8 cellular contexts compared by ENCODE assay signal in the genomic region with DNA sequence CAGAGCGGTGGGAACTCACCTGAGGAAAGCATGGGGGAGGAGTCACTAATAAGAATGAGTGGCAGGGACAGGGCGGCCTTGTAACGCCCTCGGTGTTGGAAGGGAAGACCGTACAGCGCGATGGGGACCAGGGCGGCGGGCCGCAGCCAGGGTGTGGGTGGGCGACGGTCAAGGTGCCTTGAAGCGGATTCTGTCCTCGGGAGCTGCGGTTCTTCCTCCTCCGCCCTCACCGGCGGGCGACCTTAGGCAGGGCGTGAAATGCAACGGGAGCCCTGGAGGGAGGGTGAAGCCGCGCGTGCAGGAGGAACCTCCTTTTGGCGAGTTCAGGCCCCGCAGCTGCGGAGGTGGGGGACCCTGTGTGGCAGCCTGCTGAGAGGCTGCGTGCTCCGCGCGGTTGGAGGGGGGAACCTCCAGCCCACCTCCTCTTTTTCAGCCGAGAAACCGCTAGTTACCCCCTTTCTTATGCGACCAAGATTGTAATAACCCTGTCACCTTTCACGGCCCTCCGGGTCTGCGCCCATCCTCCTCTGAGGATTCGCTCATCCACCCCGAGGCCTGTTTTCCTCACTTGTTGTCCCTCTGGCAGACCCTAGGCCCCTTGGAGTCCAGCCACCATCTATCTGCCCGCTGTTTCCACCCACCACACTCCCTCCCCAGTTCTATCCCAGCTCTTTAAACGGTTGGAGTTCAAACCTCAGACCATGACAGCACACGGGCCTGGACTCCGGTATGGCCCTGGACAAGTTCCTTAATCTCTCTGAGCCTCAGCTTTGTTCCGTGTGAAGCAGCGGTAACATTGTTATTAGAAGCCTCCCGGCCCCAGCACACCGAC. TPM values are rescaled to one million over a fixed set of nuclear protein-coding genes. Genes with fewer than 3 reads are reported as not detected.
DNase-seq lines count a peak whose midpoint lies in the region; FAIRE-seq and TF ChIP-seq lines count a peak whose summit lies in the region.

No MANE protein-coding gene starts in this region.

- peaks cover 9 to 18% (median 13%) of the 10 kb centered on the region in 4 experiments for H3K4me1 ChIP-seq in H1 (replicated peaks in 1 of 4; ENCODE audit: control insufficient read depth in 3 of 4, insufficient read depth in 4 of 4, low read length in 3 of 4)
- H3K4me1 ChIP-seq in mucosa of rectum (ENCODE audit: control insufficient read depth in 2 of 2, insufficient read depth in 2 of 2, low read length in 2 of 2), result peaks cover 3 to 10% of the 10 kb centered on the region in 2 donors

- TF ChIP-seq POLR2A in H1 (IDR thresholded peaks at IDR 0.05; ENCODE audit: control extremely low read depth in 1 of 2, low read depth in 2 of 2, low read length in 2 of 2), result no peak

- peak overlapping the region; percentile 43 for H3K56ac ChIP-seq in H1 (replicated peaks; ENCODE audit: insufficient read length, low read depth, low read length)

- POLR2A ChIA-PET in H1 (lab: Charles Lee; ENCODE audit: partially characterized antibody), result interaction anchor here (0.6 to 5.3 kb wide), 30 partner anchors 9 to 1320 kb away, joined by 3 to 60 read pairs (median 5); partner anchors contain the start of gene THNSL2

- FAIRE-seq in H1 (lab: Jason Lieb, UNC), result no peak

- peak overlapping the region; percentile 96 for H3K18ac ChIP-seq in H1 (ENCODE audit: extremely low read depth, low read length)

- H3K36me3 ChIP-seq in H7 (replicated peaks; ENCODE audit: control insufficient read depth, insufficient read depth, low read length) (no peaks in the 10 kb centered on the region), H1 (ENCODE audit: control insufficient read depth in 2 of 4, insufficient read depth in 4 of 4, low read length in 3 of 4) (no peaks in the 10 kb centered on the region), mucosa of rectum (ENCODE audit: control insufficient read depth in 2 of 2, insufficient read depth in 2 of 2, low read length in 2 of 2) (no peaks in the 10 kb centered on the region)

- peak overlapping the region; percentile 74 for H4K5ac ChIP-seq in H1 (ENCODE audit: insufficient read length, low read depth, low read length)

- no peak overlapping the region for H3K14ac ChIP-seq in H1 (ENCODE audit: insufficient read length)

- peak overlapping the region; percentile 84 to 85 for H3K4me2 ChIP-seq in H1 (ENCODE audit: insufficient read depth in 1 of 2, low read depth in 2 of 2, low read length in 2 of 2)

- no peak overlapping the region for H3K4ac ChIP-seq in H1 (replicated peaks; ENCODE audit: insufficient read length, low read depth, low read length)

- H3K27ac ChIP-seq in H1 (ENCODE audit: low read depth, low read length) (peak overlapping the region; percentile 97), mucosa of rectum (ENCODE audit: low read depth in 2 of 2, low read length in 2 of 2) (peak overlapping the region; percentile 79 to 80)

- H3K79me2 ChIP-seq in H1 (ENCODE audit: control insufficient read depth in 1 of 2, insufficient read depth in 2 of 2, low read length in 2 of 2), result no peaks in the 10 kb centered on the region

- TF ChIP-seq CTCF in H1 (IDR thresholded peaks at IDR 0.05; ENCODE audit: control extremely low read depth in 1 of 3, insufficient read depth in 1 of 3, low read depth in 1 of 3, low read length in 3 of 3), result no peak

- 25% methylated on average over 38 of the region's 47 CpGs; no CpG with 5 or more reads in 1 of the 2 experiments for WGBS in H1 (ENCODE audit: extremely low coverage in 1 of 2, insufficient coverage in 1 of 2, insufficient read length in 1 of 2, insufficient replicate concordance in 2 of 2, low coverage in 1 of 2, low lambda C conversion rate in 2 of 2, missing lambda C conversion rate in 1 of 2), 2 experiments

- H3K9me3 ChIP-seq in H1 (ENCODE audit: insufficient read depth in 2 of 2, low read depth in 1 of 2, low read length in 1 of 2), result no peaks in the 10 kb centered on the region
- H3K9me3 ChIP-seq in mucosa of rectum (ENCODE audit: control insufficient read depth in 2 of 2, low read length in 2 of 2), result no peaks in the 10 kb centered on the region

- peak overlapping the region; percentile 86; the same call in 1 of the 2 replicates for H2AFZ ChIP-seq in H1 (ENCODE audit: low read length)

- H3K79me1 ChIP-seq in H1 (ENCODE audit: low read depth, low read length), result no peaks in the 10 kb centered on the region

- no peak overlapping the region for H2AK5ac ChIP-seq in H1 (ENCODE audit: low read depth, low read length)

- H2BK5ac ChIP-seq in H1 (ENCODE audit: low read depth, low read length), result peak overlapping the region; percentile 100

- no peaks in the 10 kb centered on the region for H4K20me1 ChIP-seq in H1 (replicated peaks in 1 of 2; ENCODE audit: control insufficient read depth in 1 of 2, insufficient read depth in 2 of 2, low read length in 2 of 2)

- no peak for TF ChIP-seq RAD21 in H1 (IDR thresholded peaks at IDR 0.05 in 1 of 2, conservative IDR thresholded peaks at IDR 0.05 in 1 of 2; ENCODE audit: low read depth in 2 of 2, low read length in 2 of 2)

- no peaks in the 10 kb centered on the region for H3K27me3 ChIP-seq in H7 (ENCODE audit: control insufficient read depth, insufficient read depth, low read length)
- H3K27me3 ChIP-seq in H1 (replicated peaks in 1 of 4; ENCODE audit: control insufficient read depth in 3 of 4, extremely low read depth in 1 of 4, insufficient read depth in 3 of 4, low read length in 3 of 4), result no peaks in the 10 kb centered on the region
- H3K27me3 ChIP-seq in mucosa of rectum (ENCODE audit: control insufficient read depth in 2 of 2, insufficient read depth in 2 of 2, low read length in 2 of 2), result no peaks in the 10 kb centered on the region

- H4K91ac ChIP-seq in H1 (replicated peaks; ENCODE audit: insufficient read length, low read length), result peak overlapping the region; percentile 77

- H2BK12ac ChIP-seq in H1 (ENCODE audit: low read depth, low read length), result peak overlapping the region; percentile 85

- CTCF ChIA-PET in H1 (lab: Charles Lee; ENCODE audit: partially characterized antibody), result interaction anchor here (1.2 kb wide), 1 partner anchor 174 kb away, joined by 3 read pairs; no protein-coding TSS in a partner anchor

- H3K9ac ChIP-seq in H1 (replicated peaks in 1 of 4; ENCODE audit: extremely low read depth in 1 of 4, low read depth in 3 of 4, low read length in 3 of 4) (peak overlapping the region; percentile 92 to 98 (median 96)), mucosa of rectum (ENCODE audit: low read depth in 1 of 2, low read length in 2 of 2) (peak overlapping the region; percentile 84 to 87)

- DNase-seq in NK-92 treated with Interleukin-12 subunit alpha and Interleukin-12 subunit beta, amount 100 ng/mL, for 24 hours (lab: John Stamatoyannopoulos, UW), result peak; percentile 50
- no peak for DNase-seq in NK-92 (lab: John Stamatoyannopoulos, UW; ENCODE audit: unreplicated experiment)
- peak; percentile 84 for DNase-seq in H7
- DNase-seq in Kasumi-1 (lab: John Stamatoyannopoulos, UW), result peak; percentile 69 to 77
- peak; percentile 87 for DNase-seq in SKM-1 treated with dmso at 0.1 percent for 144 hours (lab: John Stamatoyannopoulos, UW; ENCODE audit: unreplicated experiment)
- DNase-seq in H1 (ENCODE audit: low read depth in 1 of 2, low spot score in 2 of 2), result no peak
- no peak for DNase-seq in effector CD4-positive, alpha-beta T cell

- no peak for TF ChIP-seq EP300 in H1 (IDR thresholded peaks at IDR 0.05; ENCODE audit: borderline replicate concordance in 1 of 2, low read depth in 2 of 2, low read length in 2 of 2)

- peak overlapping the region; percentile 49 for H3K4me3 ChIP-seq in H7 (ENCODE audit: insufficient read depth, low read depth, low read length)
- H3K4me3 ChIP-seq in H1 (ENCODE audit: extremely low read depth in 1 of 4, insufficient read depth in 2 of 4, low read depth in 3 of 4, low read length in 4 of 4), result peak overlapping the region; percentile 65 to 81 (median 72)
- H3K4me3 ChIP-seq in mucosa of rectum (ENCODE audit: low read length in 2 of 2), result peak overlapping the region; percentile 81 to 90

- no peak overlapping the region for H3K23ac ChIP-seq in H1 (ENCODE audit: insufficient read length)

- H2BK15ac ChIP-seq in H1 (ENCODE audit: low read length), result 0 out of 2 replicates have a peak overlapping the region, but pooled peaks have one; percentile 88

- peaks cover 3% of the 10 kb centered on the region; the same call in 1 of the 2 replicates for H3K23me2 ChIP-seq in H1 (ENCODE audit: low read depth, low read length)

- H4K8ac ChIP-seq in H1 (ENCODE audit: extremely low read depth, insufficient read depth, low read length), result peak overlapping the region; percentile 76; the same call in 1 of the 2 replicates

- peak overlapping the region; percentile 98; the same call in 1 of the 2 replicates for H2BK20ac ChIP-seq in H1 (ENCODE audit: low read length)

- no peak overlapping the region for H2BK120ac ChIP-seq in H1 (replicated peaks; ENCODE audit: low read depth, low read length)

RNA-seq across cellular contexts. Expression of gene RNU2-63P, which starts 0.8 kb away (rescaled TPM):
- 1,165 and 1,374 TPM in 2 replicates for total RNA-seq in H7 (2014; rRNA removed; shearing (Covaris generic))
- total RNA-seq in H1 (2021; fragmentation: NEBNext Ultra II Directional; extraction: Animal tissue kit (Norgen Biotek cat#: 25700)), result 6.6 and 8.3 TPM in 2 replicates
- not detected in 2 replicates for polyA plus RNA-seq in H1 (2011; rRNA removed)
- polyA plus RNA-seq in H1 (2011; cell fraction: cytosol; rRNA removed), result not detected
- polyA plus RNA-seq in H1 (2011; cell fraction: nucleus; rRNA removed), result not detected
- polyA plus RNA-seq in H1 (2012, experiment 1 of 2), result not detected in 4 replicates
- polyA plus RNA-seq in H1 (2012, experiment 2 of 2), result not detected
- not detected for polyA plus RNA-seq in H1 (2013, experiment 1 of 2)
- polyA plus RNA-seq in H1 (2013, experiment 2 of 2), result not detected
- polyA minus RNA-seq in H1 (2011; rRNA and poly(A)+ RNA removed), result 158 TPM in 1 of 2 replicates, not detected in the other
- 36.5 TPM for polyA minus RNA-seq in H1 (2011; cell fraction: cytosol; rRNA and poly(A)+ RNA removed)
- polyA minus RNA-seq in H1 (2011; cell fraction: nucleus; rRNA and poly(A)+ RNA removed), result not detected

RNA-seq across cellular contexts. Expression of gene KRCC1, which starts 38.4 kb away (rescaled TPM):
- 13.0 and 16.7 TPM in 2 replicates for total RNA-seq in H7 (2014; rRNA removed; shearing (Covaris generic))
- 7.7 and 8.5 TPM in 2 replicates for total RNA-seq in H1 (2021; fragmentation: NEBNext Ultra II Directional; extraction: Animal tissue kit (Norgen Biotek cat#: 25700))
- polyA plus RNA-seq in H1 (2011; rRNA removed), result 2.1 and 5.1 TPM in 2 replicates
- 7.4 TPM for polyA plus RNA-seq in H1 (2011; cell fraction: cytosol; rRNA removed)
- 2.0 TPM for polyA plus RNA-seq in H1 (2011; cell fraction: nucleus; rRNA removed)
- polyA plus RNA-seq in H1 (2012, experiment 1 of 2), result 4.8 to 8.9 TPM (median 5.4 TPM) in 4 replicates
- 1.7 TPM for polyA plus RNA-seq in H1 (2012, experiment 2 of 2)
- 10.3 TPM for polyA plus RNA-seq in H1 (2013, experiment 1 of 2)
- polyA plus RNA-seq in H1 (2013, experiment 2 of 2), result 10.8 TPM
- polyA minus RNA-seq in H1 (2011; rRNA and poly(A)+ RNA removed), result 2.2 and 2.9 TPM in 2 replicates
- polyA minus RNA-seq in H1 (2011; cell fraction: cytosol; rRNA and poly(A)+ RNA removed), result 2.7 TPM
- polyA minus RNA-seq in H1 (2011; cell fraction: nucleus; rRNA and poly(A)+ RNA removed), result 4.7 TPM

RNA-seq across cellular contexts. Expression of gene SMYD1, which starts 50.5 kb away (rescaled TPM):
- 0.07 and 0.17 TPM in 2 replicates for total RNA-seq in H7 (2014; rRNA removed; shearing (Covaris generic))
- total RNA-seq in H1 (2021; fragmentation: NEBNext Ultra II Directional; extraction: Animal tissue kit (Norgen Biotek cat#: 25700)), result not detected in 2 replicates
- 0.05 and 0.06 TPM in 2 replicates for polyA plus RNA-seq in H1 (2011; rRNA removed)
- polyA plus RNA-seq in H1 (2011; cell fraction: cytosol; rRNA removed), result 0.01 TPM
- polyA plus RNA-seq in H1 (2011; cell fraction: nucleus; rRNA removed), result not detected
- polyA plus RNA-seq in H1 (2012, experiment 1 of 2), result 0.09 TPM in 1 of 4 replicates, not detected in the others
- polyA plus RNA-seq in H1 (2012, experiment 2 of 2), result not detected
- polyA plus RNA-seq in H1 (2013, experiment 1 of 2), result 0.12 TPM
- not detected for polyA plus RNA-seq in H1 (2013, experiment 2 of 2)
- 0.10 TPM in 1 of 2 replicates, not detected in the other for polyA minus RNA-seq in H1 (2011; rRNA and poly(A)+ RNA removed)
- not detected for polyA minus RNA-seq in H1 (2011; cell fraction: cytosol; rRNA and poly(A)+ RNA removed)
- not detected for polyA minus RNA-seq in H1 (2011; cell fraction: nucleus; rRNA and poly(A)+ RNA removed)

Comparison
In these comparisons a context has a peak if more than half of its experiments do, and no peak if none do; other contexts are left out.
1. DNase-seq: peak in NK-92 treated with Interleukin-12 subunit alpha and Interleukin-12 subunit beta, amount 100 ng/mL, for 24 hours (single experiment), H7 (single experiment), Kasumi-1 (2 of 2) and SKM-1 treated with dmso at 0.1 percent for 144 hours (single experiment); none in NK-92 (single experiment), H1 (0 of 2) and effector CD4-positive, alpha-beta T cell (single experiment).
2. RNA of gene RNU2-63P, which starts 0.8 kb away (total RNA-seq): 1,165 to 1,374 TPM in H7; 6.6 to 8.3 TPM in H1; every median in the first group is over 100 times any median in the second.
3. Peak in every context shown above with its lines, with median percentiles within 50 percentile points of each other: H3K4me3 ChIP-seq.